ENCODE assay signal across 8 cellular contexts in the genomic region with DNA sequence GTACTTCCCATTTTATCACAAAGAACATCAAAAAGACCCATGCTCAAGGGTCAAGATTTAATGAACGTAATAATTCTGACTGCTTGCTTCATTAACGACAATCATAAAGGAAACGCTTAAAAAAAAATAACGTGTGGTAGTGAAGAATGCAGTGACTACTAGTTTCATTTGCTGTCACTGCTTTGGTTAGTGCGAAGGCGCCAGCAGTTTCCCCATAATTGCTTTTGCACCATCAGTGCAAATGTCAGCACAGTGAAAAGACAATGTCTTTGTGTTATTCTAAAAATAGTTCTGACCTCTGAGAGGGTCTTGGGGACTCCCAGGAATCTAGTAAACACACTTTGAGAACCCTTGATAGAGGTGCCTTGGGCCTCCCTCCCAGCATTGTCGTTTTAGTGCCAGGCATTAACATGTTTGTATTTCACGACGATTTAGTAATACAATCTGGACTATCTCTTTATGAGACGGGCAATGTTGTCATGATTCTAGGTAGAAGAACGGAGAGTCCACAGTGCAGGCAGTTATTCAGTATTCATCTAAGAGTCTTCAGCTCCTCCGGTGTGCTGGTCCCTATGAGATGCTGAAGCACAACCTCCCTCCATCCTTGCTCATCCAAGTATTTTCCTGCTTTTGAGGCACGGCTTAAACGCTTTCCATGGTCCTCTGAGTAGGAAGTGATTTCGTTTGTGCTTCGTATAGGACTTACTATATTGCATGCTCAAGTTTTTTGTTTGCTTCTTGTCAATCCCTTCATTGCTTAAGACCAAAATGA.
DNase-seq lines count a peak whose midpoint lies in the region; ATAC-seq and TF ChIP-seq lines count a peak whose summit lies in the region.

No MANE protein-coding gene starts in this region.

- H3K4me3 ChIP-seq in GM12864 (ENCODE audit: low read depth, low read length) (peak overlapping the region; percentile 61), PC-9 (peak overlapping the region; percentile 93), body of pancreas (peak overlapping the region; percentile 54 to 66), liver (ENCODE audit: low read depth in 1 of 3, low read length in 3 of 3) (peak overlapping the region; percentile 78 to 89 (median 87))

- in situ Hi-C loops in ACHN (cut with HindIII; ENCODE audit: low pct_ligation_motif_present, low pct_unique_long_range_greater_than_20kb, low sequenced_read_pairs), result no loop called here

- H3K27me3 ChIP-seq in PC-9 (ENCODE audit: insufficient read depth, low read depth) (no peaks in the 10 kb centered on the region), body of pancreas (no peaks in the 10 kb centered on the region), liver (ENCODE audit: control insufficient read depth in 4 of 4, insufficient read depth in 4 of 4, low read length in 3 of 4) (no peaks in the 10 kb centered on the region)

- H3K9me2 ChIP-seq in PC-9 (ENCODE audit: insufficient read depth), result no peaks in the 10 kb centered on the region

- peaks cover 17% of the 10 kb centered on the region for H3F3A ChIP-seq in PC-9 (ENCODE audit: insufficient read depth, low read depth)

- 0 out of 2 replicates have a peak, but pooled peaks cover 6% of the 10 kb centered on the region for H4K20me1 ChIP-seq in PC-9 (ENCODE audit: insufficient read depth)

- H3K9me3 ChIP-seq in PC-9 (ENCODE audit: insufficient read depth, low read depth) (no peaks in the 10 kb centered on the region), body of pancreas (no peaks in the 10 kb centered on the region), liver (ENCODE audit: control insufficient read depth in 4 of 4, low read length in 3 of 4) (no peaks in the 10 kb centered on the region)

- no peak for TF ChIP-seq CTCF in GM12864 (IDR thresholded peaks at IDR 0.05; ENCODE audit: low read depth, low read length, missing control alignments)
- no peak for TF ChIP-seq CTCF in PC-9 (conservative IDR thresholded peaks at IDR 0.05)
- no peak for TF ChIP-seq CTCF in body of pancreas (IDR thresholded peaks at IDR 0.05)
- no peak for TF ChIP-seq CTCF in liver (IDR thresholded peaks at IDR 0.05; ENCODE audit: low read depth, low read length, missing input control)

- TF ChIP-seq RAD21 in liver (IDR thresholded peaks at IDR 0.05), result no peak

- H3K4me1 ChIP-seq in PC-9 (replicated peaks; ENCODE audit: insufficient read depth) (peaks cover 36% of the 10 kb centered on the region), body of pancreas (peaks cover 50% of the 10 kb centered on the region), liver (ENCODE audit: control insufficient read depth in 4 of 4, insufficient read depth in 4 of 4, low read length in 3 of 4) (peaks cover 5 to 41% (median 26%) of the 10 kb centered on the region in 4 donors)

- POLR2A ChIA-PET in PC-9 (lab: Charles Lee; ENCODE audit: unreplicated experiment), result interaction anchor here (0.5 to 1.0 kb wide), 7 partner anchors 13 to 98 kb away, joined by 3 to 10 read pairs (median 3); partner anchors contain the start of gene AFF1

- peaks cover 32% of the 10 kb centered on the region for H3K79me2 ChIP-seq in PC-9 (ENCODE audit: low read depth)

- TF ChIP-seq POLR2A in body of pancreas (IDR thresholded peaks at IDR 0.05), result no peak

- no peaks in the 10 kb centered on the region for H3K36me3 ChIP-seq in PC-9 (ENCODE audit: low read depth)
- H3K36me3 ChIP-seq in body of pancreas (replicated peaks in 1 of 2; ENCODE audit: insufficient read depth in 1 of 2, low read depth in 2 of 2), result no peaks in the 10 kb centered on the region
- no peaks in the 10 kb centered on the region for H3K36me3 ChIP-seq in liver (ENCODE audit: control insufficient read depth in 4 of 4, insufficient read depth in 3 of 4, low read depth in 1 of 4, low read length in 3 of 4)

- ATAC-seq in HG02642 (IDR thresholded peaks at IDR 0.05; ENCODE audit: poor library complexity, unreplicated experiment) (peak; percentile 0), body of pancreas (no peak)

- no peak for DNase-seq in GM12864 (ENCODE audit: low read depth)
- no peak for DNase-seq in PC-9
- no peak for DNase-seq in body of pancreas
- peak; percentile 24 for DNase-seq in stimulated activated CD8-positive, alpha-beta memory T cell treated with anti-CD3 and anti-CD28 coated beads, Interleukin-4, amount 100 ng/mL, for 24 hours (ENCODE audit: low read depth)
- no peak for DNase-seq in ACHN
- no peak for DNase-seq in NCI-H1105 (lab: John Stamatoyannopoulos, UW)

- peak overlapping the region; percentile 85 for H3K27ac ChIP-seq in PC-9
- H3K27ac ChIP-seq in body of pancreas, result peak overlapping the region; percentile 79 to 96 (median 95)
- H3K27ac ChIP-seq in liver (ENCODE audit: low read depth in 1 of 2, low read length in 2 of 2), result peak overlapping the region; percentile 95 to 98

- H2AFZ ChIP-seq in PC-9, result peak overlapping the region; percentile 85

- peak overlapping the region; percentile 44 to 87 for H3K9ac ChIP-seq in liver (ENCODE audit: low read depth in 1 of 2, low read length in 2 of 2)

- CTCF ChIA-PET in PC-9 (lab: Charles Lee), result interaction anchor here (1.9 kb wide), 1 partner anchor 71 kb away, joined by 9 read pairs; the partner anchor contains the start of gene AFF1

- peak overlapping the region; percentile 98 for H3K4me2 ChIP-seq in PC-9

- TSS peak; percentile 91 for BruUV-seq in PC-9 (replicated peaks; lab: Mats Ljungman, UMichigan)

- WGBS in body of pancreas, 2 donors, result 12 to 21% methylated on average over 16 of the region's 16 CpGs
- WGBS in liver, result 16% methylated on average over 16 of the region's 16 CpGs

- intact Hi-C loops in PC-9 (cut with micrococcal nuclease; ENCODE audit: unreplicated experiment), result loop anchor here (1.0 to 10.0 kb wide), 4 partner anchors 70 to 1531 kb away; partner anchors contain the start of gene ARHGAP24
- intact Hi-C loops in body of pancreas (cut with DNase I), result no loop called here

TF ChIP-seq in liver, 16 proteins besides CTCF, POLR2A, EP300 and RAD21:
- TF ChIP-seq REST (IDR thresholded peaks at IDR 0.05), result peak; percentile 14
- peak in 1 of 2 donors; percentile 14 for TF ChIP-seq HNF4A (conservative IDR thresholded peaks at IDR 0.05)
- peak in 1 of 2 donors; percentile 28 for TF ChIP-seq JUND (IDR thresholded peaks at IDR 0.05)
- no peak for TF ChIP-seq YY1 (IDR thresholded peaks at IDR 0.05)
